8 cellular contexts compared by ENCODE assay signal in genomic region chr19:18496167-18496979, GRCh38. TPM values are rescaled to one million over a fixed set of nuclear protein-coding genes. Genes with fewer than 3 reads are reported as not detected.
DNase-seq lines count a peak whose midpoint lies in the region; ATAC-seq, FAIRE-seq and TF ChIP-seq lines count a peak whose summit lies in the region.

No MANE protein-coding gene starts in this region.

- ATAC-seq in left ventricle myocardium superior (no peak), RWPE2 (ENCODE audit: low read depth) (peak; percentile 99), lung (ENCODE audit: insufficient read depth, low FRiP score) (peak; percentile 13), HG03354 (IDR thresholded peaks at IDR 0.05; ENCODE audit: poor library complexity, severe bottlenecking, unreplicated experiment) (no peak)

- H3K27me3 ChIP-seq in RWPE2 (ENCODE audit: insufficient read depth, poor library complexity, severe bottlenecking) (no peaks in the 10 kb centered on the region), lung (ENCODE audit: control insufficient read depth, insufficient read depth) (no peaks in the 10 kb centered on the region)

- DNase-seq in left ventricle myocardium superior (peak; percentile 60), cardiac septum (ENCODE audit: low spot score) (no peak), RWPE2 (ENCODE audit: low spot score) (no peak), lung (ENCODE audit: low spot score) (peak; percentile 68), urothelium cell line (ENCODE audit: low spot score) (peak; percentile 28), NCI-H187 treated with DMSO at 0.1 percent for 48 hours (lab: John Stamatoyannopoulos, UW) (no peak)
- peak; percentile 28 for DNase-seq in activated naive CD4-positive, alpha-beta T cell treated with anti-CD3 and anti-CD28 coated beads, Interleukin-2, amount 50 U/mL, for 16 hours

- 28 to 48% methylated on average over 11 of the region's 11 CpGs for WGBS in lung, 2 donors

- FAIRE-seq in urothelium cell line (lab: Jason Lieb, UNC), result no peak

- TF ChIP-seq CTCF in RWPE2 (IDR thresholded peaks at IDR 0.05; ENCODE audit: poor library complexity, severe bottlenecking) (peak; percentile 29), lung (IDR thresholded peaks at IDR 0.05; ENCODE audit: control extremely low read depth, extremely low read depth) (no peak)

- H3K36me3 ChIP-seq in RWPE2 (ENCODE audit: low read depth), result no peaks in the 10 kb centered on the region
- H3K36me3 ChIP-seq in lung (ENCODE audit: control insufficient read depth in 2 of 2, insufficient read depth in 2 of 2, low read length in 2 of 2), result no peaks in the 10 kb centered on the region

- H3K4me1 ChIP-seq in RWPE2 (ENCODE audit: insufficient read depth, poor library complexity, severe bottlenecking) (peaks cover 24% of the 10 kb centered on the region), lung (ENCODE audit: control insufficient read depth in 2 of 2, insufficient read depth in 2 of 2, low read length in 2 of 2) (peaks cover 17 to 46% of the 10 kb centered on the region in 2 donors)

- H3K4me3 ChIP-seq in RWPE2 (ENCODE audit: severe bottlenecking), result no peak overlapping the region
- no peak overlapping the region for H3K4me3 ChIP-seq in lung

- intact Hi-C loops in left ventricle myocardium superior (cut with micrococcal nuclease), result no loop called here
- intact Hi-C loops in cardiac septum (cut with DNase I), result no loop called here

- peak overlapping the region; percentile 76 for H3K27ac ChIP-seq in RWPE2 (ENCODE audit: poor library complexity, severe bottlenecking)
- H3K27ac ChIP-seq in lung (ENCODE audit: low read depth in 1 of 2, low read length in 1 of 2), result peak overlapping the region in 1 of 2 donors; percentile 69

- H3K9me3 ChIP-seq in RWPE2 (ENCODE audit: severe bottlenecking) (no peaks in the 10 kb centered on the region), lung (ENCODE audit: control insufficient read depth in 2 of 2, insufficient read depth in 1 of 2, low read length in 1 of 2) (no peaks in the 10 kb centered on the region)

RNA-seq across cellular contexts. Expression of gene ELL, which starts 25.5 kb away (rescaled TPM):
- 9.3 TPM for total RNA-seq in left ventricle myocardium superior
- total RNA-seq in cardiac septum, result 9.9 TPM
- total RNA-seq in lung, result 10 to 100 TPM; 17.5 to 23.8 TPM
- 10 to 100 TPM in 1 of 2 donors, 1 to 10 TPM in 1; 9.3 to 26.8 TPM for polyA plus RNA-seq in lung

RNA-seq across cellular contexts. Expression of gene FKBP8, which starts 47.0 kb away (rescaled TPM):
- 181 TPM for total RNA-seq in left ventricle myocardium superior
- total RNA-seq in cardiac septum, result 161 TPM
- total RNA-seq in lung, result 100 to 1,000 TPM; 168 to 225 TPM
- polyA plus RNA-seq in lung, result 100 to 1,000 TPM; 235 to 357 TPM

RNA-seq across cellular contexts. Expression of gene ISYNA1, which starts 58.4 kb away (rescaled TPM):
- 24.4 TPM for total RNA-seq in left ventricle myocardium superior
- 32.9 TPM for total RNA-seq in cardiac septum
- total RNA-seq in lung, result 10 to 100 TPM; 24.9 to 56.7 TPM
- polyA plus RNA-seq in lung, result 10 to 100 TPM; 14.7 to 25.1 TPM

Comparison
In these comparisons a context has a peak if more than half of its experiments do, and no peak if none do; other contexts are left out.
1. DNase-seq: peak in left ventricle myocardium superior (single experiment), activated naive CD4-positive, alpha-beta T cell treated with anti-CD3 and anti-CD28 coated beads, Interleukin-2, amount 50 U/mL, for 16 hours (single experiment), lung (single experiment) and urothelium cell line (single experiment); none in cardiac septum (single experiment), RWPE2 (single experiment) and NCI-H187 treated with DMSO at 0.1 percent for 48 hours (single experiment).
2. ATAC-seq: peak in RWPE2 (single experiment) and lung (single experiment); none in left ventricle myocardium superior (single experiment) and HG03354 (single experiment).